23 cellular contexts compared by ENCODE assay signal in genomic region chr1:201359873-201360210, GRCh38. TPM values are rescaled to one million over a fixed set of nuclear protein-coding genes. Genes with fewer than 3 reads are reported as not detected.
"Had no signal": no experiment of that assay in that cellular context is flagged by ENCODE, and none has a peak within 500 bp of the region (broad histone marks: within the 10 kb centered on the region; RNA-seq: fewer than 3 reads in every experiment).

No MANE protein-coding gene starts in this region.

- H3K36me3 Mint-ChIP-seq: naive B cell; stimulated activated naive B cell treated with anti-CD40 and anti-IgM and Interleukin-4, amounts not matched to agents 10 μg/mL and 1 μg/mL and 100 μg/mL, for 72 hours had no signal

- H3K27ac ChIP-seq: epithelial cell of prostate, esophagus muscularis mucosa, left lung, pancreas, testis, tibial nerve had no signal

- H3K9me3 ChIP-seq: esophagus muscularis mucosa, gastrocnemius medialis, heart right ventricle, left lung, pancreas, testis, tibial nerve had no signal

- H3K27me3 ChIP-seq: gastrocnemius medialis, heart right ventricle, left lung, pancreas, testis, tibial nerve had no signal

- H3K4me1 Mint-ChIP-seq: naive B cell; neural crest cell; stimulated activated naive B cell treated with anti-CD40 and anti-IgM and Interleukin-4, amounts not matched to agents 10 μg/mL and 1 μg/mL and 100 μg/mL, for 72 hours; stimulated activated naive CD8-positive, alpha-beta T cell treated with anti-CD3 and anti-CD28 coated beads, Interleukin-15, amount 100 ng/mL, for 72 hours had no signal

- H3K27ac Mint-ChIP-seq: dendritic cell treated with granulocyte-macrophage colony-stimulating factor and Interleukin-4, amounts not matched to agents 40 ng/mL and 50 ng/mL, for 4 days; effector memory CD8-positive, alpha-beta T cell; naive B cell; progenitor cell of endocrine pancreas; stimulated activated naive B cell treated with anti-CD40 and anti-IgM and Interleukin-4, amounts not matched to agents 10 μg/mL and 1 μg/mL and 100 μg/mL, for 72 hours had no signal

- H3K36me3 ChIP-seq: gastrocnemius medialis, left lung, pancreas, tibial nerve had no signal

- ATAC-seq: effector memory CD8-positive, alpha-beta T cell; gastrocnemius medialis; heart right ventricle; left lung; pancreas; sciatic nerve; stimulated activated naive B cell treated with anti-CD40 and anti-IgM and Interleukin-4, amounts not matched to agents 10 μg/mL and 1 μg/mL and 100 μg/mL, for 72 hours; stimulated activated naive CD8-positive, alpha-beta T cell treated with anti-CD3 and anti-CD28 coated beads, Interleukin-15, amount 100 ng/mL, for 72 hours had no signal

- H3K4me3 ChIP-seq: esophagus muscularis mucosa, gastrocnemius medialis, heart right ventricle, left lung, pancreas, testis, tibial nerve had no signal

- H3K9me3 Mint-ChIP-seq: dendritic cell treated with granulocyte-macrophage colony-stimulating factor and Interleukin-4, amounts not matched to agents 40 ng/mL and 50 ng/mL, for 4 days; effector memory CD8-positive, alpha-beta T cell; naive B cell; neural crest cell; stimulated activated naive B cell treated with anti-CD40 and anti-IgM and Interleukin-4, amounts not matched to agents 10 μg/mL and 1 μg/mL and 100 μg/mL, for 72 hours; stimulated activated naive CD8-positive, alpha-beta T cell treated with anti-CD3 and anti-CD28 coated beads, Interleukin-15, amount 100 ng/mL, for 72 hours had no signal

- H3K4me1 ChIP-seq: left lung, pancreas, testis, tibial nerve had no signal

- DNase-seq: effector memory CD8-positive, alpha-beta T cell; gastrocnemius medialis; heart right ventricle; hypothalamus; naive B cell; occipital lobe; stimulated activated CD4-positive, alpha-beta T cell treated with anti-CD3 and anti-CD28 coated beads, Interleukin-2, amount 100 ng/mL, for 24 hours; stimulated activated CD4-positive, alpha-beta T cell treated with anti-CD3 and anti-CD28 coated beads, Interleukin-4, amount 100 ng/mL, for 4 hours; stimulated activated naive B cell treated with anti-CD40 and anti-IgM and Interleukin-4, amounts not matched to agents 10 μg/mL and 1 μg/mL and 100 μg/mL, for 72 hours; stimulated activated naive CD8-positive, alpha-beta T cell treated with anti-CD3 and anti-CD28 coated beads, Interleukin-15, amount 100 ng/mL, for 72 hours; testis had no signal

- H3K4me3 Mint-ChIP-seq: dendritic cell treated with granulocyte-macrophage colony-stimulating factor and Interleukin-4, amounts not matched to agents 40 ng/mL and 50 ng/mL, for 4 days; effector memory CD8-positive, alpha-beta T cell; naive B cell; neural crest cell; stimulated activated naive B cell treated with anti-CD40 and anti-IgM and Interleukin-4, amounts not matched to agents 10 μg/mL and 1 μg/mL and 100 μg/mL, for 72 hours; stimulated activated naive CD8-positive, alpha-beta T cell treated with anti-CD3 and anti-CD28 coated beads, Interleukin-15, amount 100 ng/mL, for 72 hours had no signal

RNA-seq across cellular contexts. Expression of gene TNNT2, which starts 17.6 kb away (rescaled TPM):
- total RNA-seq: lung microvascular endothelial cell, neural crest cell, occipital lobe, subcutaneous adipose tissue had no signal

RNA-seq across cellular contexts. Expression of gene LAD1, which starts 39.3 kb away (rescaled TPM):
- total RNA-seq: fibroblast of villous mesenchyme, lung microvascular endothelial cell, neural crest cell, occipital lobe, tibial nerve had no signal
